ENCODE assay signal across 14 cellular contexts in genomic region chr17:63703029-63703428, GRCh38. TPM values are rescaled to one million over a fixed set of nuclear protein-coding genes. Genes with fewer than 3 reads are reported as not detected.
DNase-seq lines count a peak whose midpoint lies in the region; ATAC-seq lines count a peak whose summit lies in the region.
"Had no signal": no experiment of that assay in that cellular context is flagged by ENCODE, and none has a peak within 500 bp of the region (broad histone marks: within the 10 kb centered on the region; RNA-seq: fewer than 3 reads in every experiment).

No MANE protein-coding gene starts in this region.

- ATAC-seq in activated CD8-positive, alpha-beta memory T cell treated with anti-CD3 and anti-CD28 coated beads, Interleukin-2, amount 10 ng/mL, durations not matched to agents 7 days and 5 days, result no peak
- ATAC-seq in stimulated activated effector memory CD8-positive, alpha-beta T cell treated with anti-CD3 and anti-CD28 coated beads, Interleukin-12 subunit alpha, Interleukin-12 subunit beta, amount 100 ng/mL, for 72 hours, result no peak
- ATAC-seq: activated CD4-positive, CD25-positive, alpha-beta regulatory T cell treated with anti-CD3 and anti-CD28 coated beads, Interleukin-2, amount 50 U/mL, for 24 hours had no signal

- H3K4me3 Mint-ChIP-seq in activated CD8-positive, alpha-beta memory T cell treated with anti-CD3 and anti-CD28 coated beads, Interleukin-2, amount 10 ng/mL, durations not matched to agents 7 days and 5 days, result peak overlapping the region; percentile 82
- H3K4me3 Mint-ChIP-seq in stimulated activated effector memory CD8-positive, alpha-beta T cell treated with anti-CD3 and anti-CD28 coated beads, Interleukin-12 subunit alpha, Interleukin-12 subunit beta, amount 100 ng/mL, for 72 hours, result peak overlapping the region; percentile 86

- peak overlapping the region; percentile 98 for H3K27ac Mint-ChIP-seq in activated CD8-positive, alpha-beta memory T cell treated with anti-CD3 and anti-CD28 coated beads, Interleukin-2, amount 10 ng/mL, durations not matched to agents 7 days and 5 days
- H3K27ac Mint-ChIP-seq in stimulated activated effector memory CD8-positive, alpha-beta T cell treated with anti-CD3 and anti-CD28 coated beads, Interleukin-12 subunit alpha, Interleukin-12 subunit beta, amount 100 ng/mL, for 72 hours, result peak overlapping the region; percentile 94

- no peaks in the 10 kb centered on the region for H3K27me3 Mint-ChIP-seq in activated CD8-positive, alpha-beta memory T cell treated with anti-CD3 and anti-CD28 coated beads, Interleukin-2, amount 10 ng/mL, durations not matched to agents 7 days and 5 days

- CTCF ChIA-PET in activated CD8-positive, alpha-beta memory T cell treated with anti-CD3 and anti-CD28 coated beads, Interleukin-2, amount 10 ng/mL, durations not matched to agents 7 days and 5 days (lab: Charles Lee), result interaction anchor here (0.7 to 3.1 kb wide), 4 partner anchors 38 to 277 kb away, joined by 3 to 20 read pairs (median 6); partner anchors contain the start of genes CCDC47 and DDX42

- H3K36me3 Mint-ChIP-seq in activated CD8-positive, alpha-beta memory T cell treated with anti-CD3 and anti-CD28 coated beads, Interleukin-2, amount 10 ng/mL, durations not matched to agents 7 days and 5 days, result peaks cover 31% of the 10 kb centered on the region
- H3K36me3 Mint-ChIP-seq in stimulated activated effector memory CD8-positive, alpha-beta T cell treated with anti-CD3 and anti-CD28 coated beads, Interleukin-12 subunit alpha, Interleukin-12 subunit beta, amount 100 ng/mL, for 72 hours, result peaks cover 59% of the 10 kb centered on the region

- peak overlapping the region; percentile 73 for H3K27ac ChIP-seq in SK-N-MC
- H3K27ac ChIP-seq: SJCRH30 had no signal

- H3K9me3 ChIP-seq in SK-N-MC (ENCODE audit: low read depth, low read length), result no peaks in the 10 kb centered on the region
- H3K9me3 ChIP-seq: SJCRH30 had no signal

- no peak overlapping the region for H3K9ac ChIP-seq in SK-N-MC (ENCODE audit: insufficient read length)

- H3K9me3 Mint-ChIP-seq in activated CD8-positive, alpha-beta memory T cell treated with anti-CD3 and anti-CD28 coated beads, Interleukin-2, amount 10 ng/mL, durations not matched to agents 7 days and 5 days (ENCODE audit: low read depth), result no peaks in the 10 kb centered on the region
- no peaks in the 10 kb centered on the region for H3K9me3 Mint-ChIP-seq in stimulated activated effector memory CD8-positive, alpha-beta T cell treated with anti-CD3 and anti-CD28 coated beads, Interleukin-12 subunit alpha, Interleukin-12 subunit beta, amount 100 ng/mL, for 72 hours

- peaks cover 63% of the 10 kb centered on the region for H3K4me1 Mint-ChIP-seq in activated CD8-positive, alpha-beta memory T cell treated with anti-CD3 and anti-CD28 coated beads, Interleukin-2, amount 10 ng/mL, durations not matched to agents 7 days and 5 days
- H3K4me1 Mint-ChIP-seq in stimulated activated effector memory CD8-positive, alpha-beta T cell treated with anti-CD3 and anti-CD28 coated beads, Interleukin-12 subunit alpha, Interleukin-12 subunit beta, amount 100 ng/mL, for 72 hours, result peaks cover 65% of the 10 kb centered on the region

- no peak for DNase-seq in activated CD8-positive, alpha-beta memory T cell treated with anti-CD3 and anti-CD28 coated beads, Interleukin-2, amount 10 ng/mL, durations not matched to agents 7 days and 5 days
- no peak for DNase-seq in activated CD8-positive, alpha-beta memory T cell treated with anti-CD3 and anti-CD28 coated beads for 24 hours
- DNase-seq in SK-N-MC (ENCODE audit: low read depth, low spot score) (no peak), ecto neural progenitor cell (ENCODE audit: low spot score) (peak; percentile 34), cerebellar nuclear complex (lab: John Stamatoyannopoulos, UW) (no peak), SIG-M5 (lab: John Stamatoyannopoulos, UW) (no peak), amygdala (lab: John Stamatoyannopoulos, UW) (no peak)
- DNase-seq in stimulated activated effector memory CD8-positive, alpha-beta T cell treated with anti-CD3 and anti-CD28 coated beads, Interleukin-12 subunit alpha, Interleukin-12 subunit beta, amount 100 ng/mL, for 72 hours (ENCODE audit: low spot score in 2 of 2), result no peak
- DNase-seq: anterior cingulate cortex, kidney glomerular epithelial cell, NCI-H748 treated with DMSO at 0.1 percent for 48 hours, SJCRH30 had no signal

- no peaks in the 10 kb centered on the region; the same call in 1 of the 2 replicates for H3K36me3 ChIP-seq in SK-N-MC (ENCODE audit: insufficient read depth, low read length)
- H3K36me3 ChIP-seq: SJCRH30 had no signal

- no peak overlapping the region for H3K4me3 ChIP-seq in SK-N-MC
- H3K4me3 ChIP-seq: SJCRH30, smooth muscle cell had no signal

RNA-seq across cellular contexts. Expression of gene LIMD2, which starts 3.1 kb away (rescaled TPM):
- total RNA-seq in activated CD8-positive, alpha-beta memory T cell treated with anti-CD3 and anti-CD28 coated beads, Interleukin-2, amount 10 ng/mL, durations not matched to agents 7 days and 5 days, result 100 to 1,000 TPM; 303 to 356 TPM

RNA-seq across cellular contexts. Expression of gene STRADA, which starts 38.6 kb away (rescaled TPM):
- total RNA-seq in activated CD8-positive, alpha-beta memory T cell treated with anti-CD3 and anti-CD28 coated beads, Interleukin-2, amount 10 ng/mL, durations not matched to agents 7 days and 5 days, result 10 to 100 TPM; 59.9 to 76.8 TPM
